12 cellular contexts compared by ENCODE assay signal in the genomic region with DNA sequence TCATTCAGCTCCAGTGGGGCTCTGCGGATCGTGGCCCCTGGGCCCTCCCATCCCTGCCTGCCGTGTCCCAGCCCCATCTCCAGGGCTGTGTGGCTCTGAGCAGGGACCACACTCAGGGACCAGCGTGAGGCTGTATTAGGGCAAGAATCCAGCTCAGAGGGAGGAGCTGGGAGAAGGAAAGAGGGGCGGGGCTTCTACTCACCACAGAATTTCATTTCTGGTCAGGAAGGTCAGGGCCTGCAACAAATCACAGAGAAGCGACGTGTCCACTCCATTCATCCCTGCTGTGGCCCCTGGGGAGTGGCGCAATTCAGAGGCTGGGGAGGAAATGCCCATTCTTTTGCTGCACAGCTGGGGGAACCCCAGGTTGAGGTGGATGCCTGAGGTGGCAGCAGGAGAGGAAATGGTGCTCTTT. TPM values are rescaled to one million over a fixed set of nuclear protein-coding genes. Genes with fewer than 3 reads are reported as not detected.
DNase-seq lines count a peak whose midpoint lies in the region; ATAC-seq, FAIRE-seq and TF ChIP-seq lines count a peak whose summit lies in the region.
"Had no signal": no experiment of that assay in that cellular context is flagged by ENCODE, and none has a peak within 500 bp of the region (broad histone marks: within the 10 kb centered on the region; RNA-seq: fewer than 3 reads in every experiment).

No MANE protein-coding gene starts in this region.

- H3K27me3 ChIP-seq in GM12878 (replicated peaks in 1 of 2; ENCODE audit: control insufficient read depth in 2 of 2, insufficient read depth in 2 of 2, low read length in 1 of 2) (peaks cover 0 to 5% of the 10 kb centered on the region in 2 experiments; a peak in 2 of 4 replicates), left lung (peaks cover 0 to 3% of the 10 kb centered on the region in 2 donors)

- no peaks in the 10 kb centered on the region for H3K4me1 ChIP-seq in GM12878 (ENCODE audit: control insufficient read depth, insufficient read depth, low read length)
- peaks cover 5 to 7% of the 10 kb centered on the region in 2 donors for H3K4me1 ChIP-seq in left lung
- H3K4me1 ChIP-seq: prostate gland had no signal

- peak; percentile 30 for ATAC-seq in GM12878
- peak; percentile 72 for ATAC-seq in left lung

- 16% methylated on average over 8 of the region's 8 CpGs for WGBS in GM12878 (ENCODE audit: insufficient coverage, insufficient replicate concordance, low lambda C conversion rate, missing lambda C conversion rate)

- peak; percentile 61 for DNase-seq in AG10803 (ENCODE audit: low read depth)
- DNase-seq in HK-2 (ENCODE audit: unreplicated experiment): peak; percentile 51
- no peak for DNase-seq in GM12878 (ENCODE audit: low read depth, low spot score)
- DNase-seq in left lung: peak; percentile 51 to 59
- no peak for DNase-seq in NAMALWA (ENCODE audit: low spot score)
- DNase-seq in NCI-H187 (lab: John Stamatoyannopoulos, UW): no peak
- DNase-seq in GM19238 (ENCODE audit: insufficient read length, low spot score): no peak
- DNase-seq in NCI-H1694 treated with DMSO at 0.1 percent for 48 hours (lab: John Stamatoyannopoulos, UW): no peak
- DNase-seq: DND-41, glutamatergic neuron had no signal

- H3K27ac ChIP-seq in GM12878 (ENCODE audit: control insufficient read depth, insufficient read depth) (no peak overlapping the region), left lung (no peak overlapping the region)
- H3K27ac ChIP-seq: prostate gland had no signal

- no peak overlapping the region for H3K4me2 ChIP-seq in GM12878 (ENCODE audit: control insufficient read depth, insufficient read depth)

- RAD21 ChIA-PET in GM12878 (lab: Charles Lee; ENCODE audit: unreplicated experiment): no interaction called here

- POLR2A ChIA-PET in GM12878 (lab: Charles Lee): no interaction called here

- H2AFZ ChIP-seq in GM12878 (ENCODE audit: control insufficient read depth, low read depth, low read length): no peak overlapping the region

- BruUV-seq in GM12878 (replicated peaks; lab: Mats Ljungman, UMichigan): no TSS peak

- TF ChIP-seq POLR2A in GM12878 (IDR thresholded peaks at IDR 0.05; ENCODE audit: low read depth, low read length): no peak

- H3K9me3 ChIP-seq in GM12878 (replicated peaks; ENCODE audit: control insufficient read depth, insufficient read depth, low read length) (no peaks in the 10 kb centered on the region), left lung (no peaks in the 10 kb centered on the region)
- H3K9me3 ChIP-seq: prostate gland had no signal

- H3K4me3 ChIP-seq in AG10803 (ENCODE audit: low read length) (no peak overlapping the region), GM12878 (no peak overlapping the region), left lung (no peak overlapping the region)
- H3K4me3 ChIP-seq: prostate gland had no signal

- SMC1A ChIA-PET in GM12878 (lab: Charles Lee; ENCODE audit: uncharacterized antibody, unreplicated experiment): no interaction called here

- no peak for TF ChIP-seq EP300 in GM12878 (IDR thresholded peaks at IDR 0.05; ENCODE audit: borderline replicate concordance in 1 of 2, control insufficient read depth in 1 of 2, low read depth in 2 of 2, low read length in 2 of 2)

- H3K79me2 ChIP-seq in GM12878 (ENCODE audit: control insufficient read depth, insufficient read depth, low read length): no peaks in the 10 kb centered on the region

- H3K36me3 ChIP-seq in GM12878 (ENCODE audit: control insufficient read depth in 2 of 2, insufficient read depth in 2 of 2, low read length in 1 of 2): no peaks in the 10 kb centered on the region
- H3K36me3 ChIP-seq in left lung: no peaks in the 10 kb centered on the region
- H3K36me3 ChIP-seq: prostate gland had no signal

- in situ Hi-C loops in GM12878 (cut with MboI): no loop called here

- no peak for FAIRE-seq in GM12878 (lab: Jason Lieb, UNC)

- no peaks in the 10 kb centered on the region for H4K20me1 ChIP-seq in GM12878 (ENCODE audit: control insufficient read depth, insufficient read depth)

- intact Hi-C loops in GM12878 (cut with micrococcal nuclease; ENCODE audit: unreplicated experiment): no loop called here
- intact Hi-C loops in left lung (cut with DNase I): no loop called here

- no peak for TF ChIP-seq CTCF in AG10803 (conservative IDR thresholded peaks at IDR 0.05; ENCODE audit: low read length)
- no peak for TF ChIP-seq CTCF in GM12878 (IDR thresholded peaks at IDR 0.05 in 2 of 3, conservative IDR thresholded peaks at IDR 0.05 in 1 of 3; ENCODE audit: control insufficient read depth in 2 of 3, extremely low read depth in 1 of 3, insufficient read depth in 1 of 3, low read depth in 3 of 3, low read length in 3 of 3)
- no peak for TF ChIP-seq CTCF in left lung (IDR thresholded peaks at IDR 0.05)

- no peak for TF ChIP-seq RAD21 in GM12878 (IDR thresholded peaks at IDR 0.05; ENCODE audit: insufficient read depth, low read depth, low read length)

- H3K9ac ChIP-seq in GM12878 (ENCODE audit: control insufficient read depth, insufficient read depth, low read length): no peak overlapping the region

- CTCF ChIA-PET in GM12878 (lab: Yijun Ruan, JAX): no interaction called here

TF ChIP-seq in GM12878, 131 proteins besides CTCF, POLR2A, EP300 and RAD21 (continues in another document):
- no peak for TF ChIP-seq SUZ12 (IDR thresholded peaks at IDR 0.05; ENCODE audit: unreplicated experiment)
- TF ChIP-seq EZH2 (IDR thresholded peaks at IDR 0.05; ENCODE audit: borderline replicate concordance, control insufficient read depth, low read depth, low read length): no peak
- TF ChIP-seq ZNF217 (IDR thresholded peaks at IDR 0.05): no peak
- TF ChIP-seq, protein P1, sequence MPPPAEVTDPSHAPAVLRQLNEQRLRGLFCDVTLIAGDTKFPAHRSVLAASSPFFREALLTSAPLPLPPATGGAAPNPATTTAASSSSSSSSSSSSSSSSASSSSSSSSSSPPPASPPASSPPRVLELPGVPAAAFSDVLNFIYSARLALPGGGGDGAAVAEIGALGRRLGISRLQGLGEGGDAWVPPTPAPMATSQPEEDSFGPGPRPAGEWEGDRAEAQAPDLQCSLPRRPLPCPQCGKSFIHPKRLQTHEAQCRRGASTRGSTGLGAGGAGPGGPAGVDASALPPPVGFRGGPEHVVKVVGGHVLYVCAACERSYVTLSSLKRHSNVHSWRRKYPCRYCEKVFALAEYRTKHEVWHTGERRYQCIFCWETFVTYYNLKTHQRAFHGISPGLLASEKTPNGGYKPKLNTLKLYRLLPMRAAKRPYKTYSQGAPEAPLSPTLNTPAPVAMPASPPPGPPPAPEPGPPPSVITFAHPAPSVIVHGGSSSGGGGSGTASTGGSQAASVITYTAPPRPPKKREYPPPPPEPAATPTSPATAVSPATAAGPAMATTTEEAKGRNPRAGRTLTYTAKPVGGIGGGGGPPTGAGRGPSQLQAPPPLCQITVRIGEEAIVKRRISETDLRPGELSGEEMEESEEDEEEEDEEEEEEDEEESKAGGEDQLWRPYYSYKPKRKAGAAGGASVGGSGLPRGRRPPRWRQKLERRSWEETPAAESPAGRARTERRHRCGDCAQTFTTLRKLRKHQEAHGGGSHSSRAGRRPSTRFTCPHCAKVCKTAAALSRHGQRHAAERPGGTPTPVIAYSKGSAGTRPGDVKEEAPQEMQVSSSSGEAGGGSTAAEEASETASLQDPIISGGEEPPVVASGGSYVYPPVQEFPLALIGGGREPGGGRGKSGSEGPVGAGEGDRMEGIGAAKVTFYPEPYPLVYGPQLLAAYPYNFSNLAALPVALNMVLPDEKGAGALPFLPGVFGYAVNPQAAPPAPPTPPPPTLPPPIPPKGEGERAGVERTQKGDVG (CRISPR knock-in tag; IDR thresholded peaks at IDR 0.05): no peak
- no peak for TF ChIP-seq SP1 (IDR thresholded peaks at IDR 0.05; ENCODE audit: low read depth, low read length)
- no peak for TF ChIP-seq CBX3 (IDR thresholded peaks at IDR 0.05; ENCODE audit: borderline replicate concordance, low read depth)
- no peak for TF ChIP-seq EED (IDR thresholded peaks at IDR 0.05; ENCODE audit: low read depth)

RNA-seq across cellular contexts. Expression of a gene that starts 0.8 kb away (rescaled TPM):
- total RNA-seq in GM12878 (2013; cell fraction: nucleolus; rRNA removed): not detected in 2 replicates
- total RNA-seq in GM12878 (2014; rRNA removed): not detected in 2 replicates
- not detected in 2 replicates for total RNA-seq in GM12878 (2014; rRNA removed; fragmentation: Illumina TruSeq; extraction: Trizol)
- not detected in 2 replicates for total RNA-seq in GM12878 (2021)
- polyA plus RNA-seq in GM12878 (2011; ENCODE audit: low read depth): not detected
- polyA plus RNA-seq in GM12878 (2011; rRNA removed): not detected in 2 replicates
- not detected in 2 replicates for polyA plus RNA-seq in GM12878 (2011; cell fraction: cytosol; rRNA removed)
- not detected in 2 replicates for polyA plus RNA-seq in GM12878 (2011; cell fraction: nucleus; rRNA removed)
- polyA plus RNA-seq in GM12878 (2012): not detected in 2 replicates
- not detected in 2 replicates for polyA plus RNA-seq in GM12878 (2014; fragmentation: Illumina TruSeq; extraction: Trizol)
- polyA plus RNA-seq in GM12878 (2014; fragmentation: Nextera tagmentation; extraction: Ambion mirVana): not detected
- polyA plus RNA-seq in GM12878 (2014; rRNA removed): not detected in 2 replicates
- polyA plus RNA-seq in GM12878 (2016; fragmentation: Nextera tagmentation; extraction: Ambion mirVana): not detected
- not detected in 2 replicates for polyA minus RNA-seq in GM12878 (2011; rRNA and poly(A)+ RNA removed)
- polyA minus RNA-seq in GM12878 (2011; cell fraction: cytosol; rRNA and poly(A)+ RNA removed): not detected in 2 replicates
- polyA minus RNA-seq in GM12878 (2011; cell fraction: nucleus; rRNA and poly(A)+ RNA removed): not detected in 2 replicates
- not detected for total RNA-seq in left lung
- total RNA-seq: activated T-helper 1 cell treated with anti-CD3 and anti-CD28 coated beads, Interleukin-12 subunit alpha, Interleukin-12 subunit beta, Interleukin-2, Interleukin-4 antibody, amounts not matched to agents 30 ng/mL and 10 ng/mL and 1 ng/mL, durations not matched to agents 14 hours and 24 hours and 36 hours had no signal

RNA-seq across cellular contexts. Expression of a gene that starts 52.2 kb away (rescaled TPM):
- total RNA-seq in GM12878 (2013; cell fraction: nucleolus; rRNA removed): not detected in 2 replicates
- total RNA-seq in GM12878 (2014; rRNA removed): not detected in 2 replicates
- not detected in 2 replicates for total RNA-seq in GM12878 (2014; rRNA removed; fragmentation: Illumina TruSeq; extraction: Trizol)
- total RNA-seq in GM12878 (2021): 0.11 and 0.13 TPM in 2 replicates
- not detected for polyA plus RNA-seq in GM12878 (2011; ENCODE audit: low read depth)
- not detected in 2 replicates for polyA plus RNA-seq in GM12878 (2011; rRNA removed)
- polyA plus RNA-seq in GM12878 (2011; cell fraction: cytosol; rRNA removed): not detected in 2 replicates
- not detected in 2 replicates for polyA plus RNA-seq in GM12878 (2011; cell fraction: nucleus; rRNA removed)
- polyA plus RNA-seq in GM12878 (2012): not detected in 2 replicates
- not detected in 2 replicates for polyA plus RNA-seq in GM12878 (2014; fragmentation: Illumina TruSeq; extraction: Trizol)
- not detected for polyA plus RNA-seq in GM12878 (2014; fragmentation: Nextera tagmentation; extraction: Ambion mirVana)
- polyA plus RNA-seq in GM12878 (2014; rRNA removed): not detected in 2 replicates
- not detected for polyA plus RNA-seq in GM12878 (2016; fragmentation: Nextera tagmentation; extraction: Ambion mirVana)
- polyA minus RNA-seq in GM12878 (2011; rRNA and poly(A)+ RNA removed): not detected in 2 replicates
- 0.21 and 0.27 TPM in 2 replicates for polyA minus RNA-seq in GM12878 (2011; cell fraction: cytosol; rRNA and poly(A)+ RNA removed)
- polyA minus RNA-seq in GM12878 (2011; cell fraction: nucleus; rRNA and poly(A)+ RNA removed): not detected in 2 replicates
- total RNA-seq in left lung: 10 to 100 TPM; 17.8 to 24.1 TPM
- total RNA-seq: activated T-helper 1 cell treated with anti-CD3 and anti-CD28 coated beads, Interleukin-12 subunit alpha, Interleukin-12 subunit beta, Interleukin-2, Interleukin-4 antibody, amounts not matched to agents 30 ng/mL and 10 ng/mL and 1 ng/mL, durations not matched to agents 14 hours and 24 hours and 36 hours had no signal

Comparison
In these comparisons a context has a peak if more than half of its experiments do, and no peak if none do; other contexts are left out.
1. DNase-seq: peak in AG10803 (single experiment), HK-2 (single experiment) and left lung (2 of 2); none in GM12878 (single experiment), NAMALWA (single experiment), NCI-H187 (0 of 2), GM19238 (single experiment) and NCI-H1694 treated with DMSO at 0.1 percent for 48 hours (single experiment).
2. RNA of a gene that starts 52.2 kb away (total RNA-seq): 17.8 to 24.1 TPM in left lung; 0.11 to 0.13 TPM in GM12878; every median in the first group is over 10 times any median in the second.